ENCODE assay signal across 1 cellular context in the genomic region with DNA sequence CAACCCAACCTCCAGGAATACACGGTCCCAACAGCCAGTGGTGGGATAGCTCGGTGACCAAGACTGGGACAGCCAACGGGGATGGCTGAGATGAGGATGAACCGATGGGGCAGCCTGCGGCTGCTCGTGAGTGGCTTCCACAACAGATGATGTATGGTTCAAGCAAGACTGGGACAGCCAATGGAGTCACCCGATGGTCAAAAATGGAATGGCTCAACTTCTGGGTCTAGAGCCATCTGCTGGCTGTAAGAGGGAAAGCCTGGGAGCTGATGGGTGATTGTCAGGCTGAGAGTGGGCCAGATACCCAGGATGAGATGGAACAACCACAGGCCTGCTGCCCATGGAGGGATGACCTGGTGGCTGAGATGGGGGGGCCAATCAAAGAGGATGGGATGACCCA.
TF ChIP-seq lines count a peak whose summit lies in the region.

No MANE protein-coding gene starts in this region.

TF ChIP-seq in K562, 482 proteins besides CTCF, POLR2A, EP300 and RAD21 (continues in another document):
- TF ChIP-seq, protein P1, sequence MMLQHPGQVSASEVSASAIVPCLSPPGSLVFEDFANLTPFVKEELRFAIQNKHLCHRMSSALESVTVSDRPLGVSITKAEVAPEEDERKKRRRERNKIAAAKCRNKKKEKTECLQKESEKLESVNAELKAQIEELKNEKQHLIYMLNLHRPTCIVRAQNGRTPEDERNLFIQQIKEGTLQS (IDR thresholded peaks at IDR 0.05): no peak
- TF ChIP-seq, protein P1 (CRISPR knock-in tag; conservative IDR thresholded peaks at IDR 0.05): no peak
- no peak for TF ChIP-seq IRF1 (CRISPR knock-in tag; IDR thresholded peaks at IDR 0.05; ENCODE audit: borderline replicate concordance)
- TF ChIP-seq SLC30A9 (CRISPR knock-in tag; IDR thresholded peaks at IDR 0.05): no peak
- TF ChIP-seq EHMT2 (IDR thresholded peaks at IDR 0.05): peak; percentile 99
- TF ChIP-seq POLR2B (IDR thresholded peaks at IDR 0.05; ENCODE audit: low read depth, partially characterized antibody): no peak
- no peak for TF ChIP-seq ETV6 (IDR thresholded peaks at IDR 0.05; ENCODE audit: borderline replicate concordance in 1 of 2, low read depth in 2 of 2, low read length in 1 of 2)
- no peak for TF ChIP-seq ETV6 (CRISPR knock-in tag; IDR thresholded peaks at IDR 0.05; ENCODE audit: borderline replicate concordance)
- no peak for TF ChIP-seq HNRNPK (IDR thresholded peaks at IDR 0.05; ENCODE audit: low read depth, low read length, poor library complexity, severe bottlenecking)
- no peak for TF ChIP-seq PCBP1 (IDR thresholded peaks at IDR 0.05; ENCODE audit: low read depth, low read length, poor library complexity, severe bottlenecking)
- no peak for TF ChIP-seq GATAD2B (IDR thresholded peaks at IDR 0.05; ENCODE audit: borderline replicate concordance)
- no peak for TF ChIP-seq BCOR (IDR thresholded peaks at IDR 0.05)
- TF ChIP-seq, protein P2, sequence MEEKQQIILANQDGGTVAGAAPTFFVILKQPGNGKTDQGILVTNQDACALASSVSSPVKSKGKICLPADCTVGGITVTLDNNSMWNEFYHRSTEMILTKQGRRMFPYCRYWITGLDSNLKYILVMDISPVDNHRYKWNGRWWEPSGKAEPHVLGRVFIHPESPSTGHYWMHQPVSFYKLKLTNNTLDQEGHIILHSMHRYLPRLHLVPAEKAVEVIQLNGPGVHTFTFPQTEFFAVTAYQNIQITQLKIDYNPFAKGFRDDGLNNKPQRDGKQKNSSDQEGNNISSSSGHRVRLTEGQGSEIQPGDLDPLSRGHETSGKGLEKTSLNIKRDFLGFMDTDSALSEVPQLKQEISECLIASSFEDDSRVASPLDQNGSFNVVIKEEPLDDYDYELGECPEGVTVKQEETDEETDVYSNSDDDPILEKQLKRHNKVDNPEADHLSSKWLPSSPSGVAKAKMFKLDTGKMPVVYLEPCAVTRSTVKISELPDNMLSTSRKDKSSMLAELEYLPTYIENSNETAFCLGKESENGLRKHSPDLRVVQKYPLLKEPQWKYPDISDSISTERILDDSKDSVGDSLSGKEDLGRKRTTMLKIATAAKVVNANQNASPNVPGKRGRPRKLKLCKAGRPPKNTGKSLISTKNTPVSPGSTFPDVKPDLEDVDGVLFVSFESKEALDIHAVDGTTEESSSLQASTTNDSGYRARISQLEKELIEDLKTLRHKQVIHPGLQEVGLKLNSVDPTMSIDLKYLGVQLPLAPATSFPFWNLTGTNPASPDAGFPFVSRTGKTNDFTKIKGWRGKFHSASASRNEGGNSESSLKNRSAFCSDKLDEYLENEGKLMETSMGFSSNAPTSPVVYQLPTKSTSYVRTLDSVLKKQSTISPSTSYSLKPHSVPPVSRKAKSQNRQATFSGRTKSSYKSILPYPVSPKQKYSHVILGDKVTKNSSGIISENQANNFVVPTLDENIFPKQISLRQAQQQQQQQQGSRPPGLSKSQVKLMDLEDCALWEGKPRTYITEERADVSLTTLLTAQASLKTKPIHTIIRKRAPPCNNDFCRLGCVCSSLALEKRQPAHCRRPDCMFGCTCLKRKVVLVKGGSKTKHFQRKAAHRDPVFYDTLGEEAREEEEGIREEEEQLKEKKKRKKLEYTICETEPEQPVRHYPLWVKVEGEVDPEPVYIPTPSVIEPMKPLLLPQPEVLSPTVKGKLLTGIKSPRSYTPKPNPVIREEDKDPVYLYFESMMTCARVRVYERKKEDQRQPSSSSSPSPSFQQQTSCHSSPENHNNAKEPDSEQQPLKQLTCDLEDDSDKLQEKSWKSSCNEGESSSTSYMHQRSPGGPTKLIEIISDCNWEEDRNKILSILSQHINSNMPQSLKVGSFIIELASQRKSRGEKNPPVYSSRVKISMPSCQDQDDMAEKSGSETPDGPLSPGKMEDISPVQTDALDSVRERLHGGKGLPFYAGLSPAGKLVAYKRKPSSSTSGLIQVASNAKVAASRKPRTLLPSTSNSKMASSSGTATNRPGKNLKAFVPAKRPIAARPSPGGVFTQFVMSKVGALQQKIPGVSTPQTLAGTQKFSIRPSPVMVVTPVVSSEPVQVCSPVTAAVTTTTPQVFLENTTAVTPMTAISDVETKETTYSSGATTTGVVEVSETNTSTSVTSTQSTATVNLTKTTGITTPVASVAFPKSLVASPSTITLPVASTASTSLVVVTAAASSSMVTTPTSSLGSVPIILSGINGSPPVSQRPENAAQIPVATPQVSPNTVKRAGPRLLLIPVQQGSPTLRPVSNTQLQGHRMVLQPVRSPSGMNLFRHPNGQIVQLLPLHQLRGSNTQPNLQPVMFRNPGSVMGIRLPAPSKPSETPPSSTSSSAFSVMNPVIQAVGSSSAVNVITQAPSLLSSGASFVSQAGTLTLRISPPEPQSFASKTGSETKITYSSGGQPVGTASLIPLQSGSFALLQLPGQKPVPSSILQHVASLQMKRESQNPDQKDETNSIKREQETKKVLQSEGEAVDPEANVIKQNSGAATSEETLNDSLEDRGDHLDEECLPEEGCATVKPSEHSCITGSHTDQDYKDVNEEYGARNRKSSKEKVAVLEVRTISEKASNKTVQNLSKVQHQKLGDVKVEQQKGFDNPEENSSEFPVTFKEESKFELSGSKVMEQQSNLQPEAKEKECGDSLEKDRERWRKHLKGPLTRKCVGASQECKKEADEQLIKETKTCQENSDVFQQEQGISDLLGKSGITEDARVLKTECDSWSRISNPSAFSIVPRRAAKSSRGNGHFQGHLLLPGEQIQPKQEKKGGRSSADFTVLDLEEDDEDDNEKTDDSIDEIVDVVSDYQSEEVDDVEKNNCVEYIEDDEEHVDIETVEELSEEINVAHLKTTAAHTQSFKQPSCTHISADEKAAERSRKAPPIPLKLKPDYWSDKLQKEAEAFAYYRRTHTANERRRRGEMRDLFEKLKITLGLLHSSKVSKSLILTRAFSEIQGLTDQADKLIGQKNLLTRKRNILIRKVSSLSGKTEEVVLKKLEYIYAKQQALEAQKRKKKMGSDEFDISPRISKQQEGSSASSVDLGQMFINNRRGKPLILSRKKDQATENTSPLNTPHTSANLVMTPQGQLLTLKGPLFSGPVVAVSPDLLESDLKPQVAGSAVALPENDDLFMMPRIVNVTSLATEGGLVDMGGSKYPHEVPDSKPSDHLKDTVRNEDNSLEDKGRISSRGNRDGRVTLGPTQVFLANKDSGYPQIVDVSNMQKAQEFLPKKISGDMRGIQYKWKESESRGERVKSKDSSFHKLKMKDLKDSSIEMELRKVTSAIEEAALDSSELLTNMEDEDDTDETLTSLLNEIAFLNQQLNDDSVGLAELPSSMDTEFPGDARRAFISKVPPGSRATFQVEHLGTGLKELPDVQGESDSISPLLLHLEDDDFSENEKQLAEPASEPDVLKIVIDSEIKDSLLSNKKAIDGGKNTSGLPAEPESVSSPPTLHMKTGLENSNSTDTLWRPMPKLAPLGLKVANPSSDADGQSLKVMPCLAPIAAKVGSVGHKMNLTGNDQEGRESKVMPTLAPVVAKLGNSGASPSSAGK (IDR thresholded peaks at IDR 0.05): no peak
- 0 out of 2 replicates have a peak, but pooled peaks have one; percentile 58 for TF ChIP-seq ZNF197 (CRISPR knock-in tag; IDR thresholded peaks at IDR 0.05; ENCODE audit: low read depth)
- no peak for TF ChIP-seq RBM22 (IDR thresholded peaks at IDR 0.05; ENCODE audit: low read depth, low read length, poor library complexity, severe bottlenecking)
- TF ChIP-seq ARID3A (IDR thresholded peaks at IDR 0.05; ENCODE audit: borderline replicate concordance, low read depth, low read length): no peak
- TF ChIP-seq, protein P3, sequence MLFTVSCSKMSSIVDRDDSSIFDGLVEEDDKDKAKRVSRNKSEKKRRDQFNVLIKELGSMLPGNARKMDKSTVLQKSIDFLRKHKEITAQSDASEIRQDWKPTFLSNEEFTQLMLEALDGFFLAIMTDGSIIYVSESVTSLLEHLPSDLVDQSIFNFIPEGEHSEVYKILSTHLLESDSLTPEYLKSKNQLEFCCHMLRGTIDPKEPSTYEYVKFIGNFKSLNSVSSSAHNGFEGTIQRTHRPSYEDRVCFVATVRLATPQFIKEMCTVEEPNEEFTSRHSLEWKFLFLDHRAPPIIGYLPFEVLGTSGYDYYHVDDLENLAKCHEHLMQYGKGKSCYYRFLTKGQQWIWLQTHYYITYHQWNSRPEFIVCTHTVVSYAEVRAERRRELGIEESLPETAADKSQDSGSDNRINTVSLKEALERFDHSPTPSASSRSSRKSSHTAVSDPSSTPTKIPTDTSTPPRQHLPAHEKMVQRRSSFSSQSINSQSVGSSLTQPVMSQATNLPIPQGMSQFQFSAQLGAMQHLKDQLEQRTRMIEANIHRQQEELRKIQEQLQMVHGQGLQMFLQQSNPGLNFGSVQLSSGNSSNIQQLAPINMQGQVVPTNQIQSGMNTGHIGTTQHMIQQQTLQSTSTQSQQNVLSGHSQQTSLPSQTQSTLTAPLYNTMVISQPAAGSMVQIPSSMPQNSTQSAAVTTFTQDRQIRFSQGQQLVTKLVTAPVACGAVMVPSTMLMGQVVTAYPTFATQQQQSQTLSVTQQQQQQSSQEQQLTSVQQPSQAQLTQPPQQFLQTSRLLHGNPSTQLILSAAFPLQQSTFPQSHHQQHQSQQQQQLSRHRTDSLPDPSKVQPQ (CRISPR knock-in tag; IDR thresholded peaks at IDR 0.05; ENCODE audit: borderline replicate concordance): no peak
- no peak for TF ChIP-seq TAF7 (tag; IDR thresholded peaks at IDR 0.05)
- 0 out of 2 replicates have a peak, but pooled peaks have one; percentile 38 for TF ChIP-seq ZNF175 (CRISPR knock-in tag; IDR thresholded peaks at IDR 0.05; ENCODE audit: low read depth)
- TF ChIP-seq PKNOX1 (IDR thresholded peaks at IDR 0.05): peak; percentile 26; the same call in 1 of the 2 replicates
- no peak for TF ChIP-seq CBFA2T2 (conservative IDR thresholded peaks at IDR 0.05)
- TF ChIP-seq CREB3 (tag; conservative IDR thresholded peaks at IDR 0.05; ENCODE audit: low read depth): peak; percentile 37; the same call in 1 of the 2 replicates
- TF ChIP-seq CBX3 (IDR thresholded peaks at IDR 0.05; ENCODE audit: borderline replicate concordance in 1 of 2, low read length in 2 of 2): peak in 1 of 2 experiments; percentile 54; a peak in 1 of 3 replicates
- TF ChIP-seq, protein P4, sequence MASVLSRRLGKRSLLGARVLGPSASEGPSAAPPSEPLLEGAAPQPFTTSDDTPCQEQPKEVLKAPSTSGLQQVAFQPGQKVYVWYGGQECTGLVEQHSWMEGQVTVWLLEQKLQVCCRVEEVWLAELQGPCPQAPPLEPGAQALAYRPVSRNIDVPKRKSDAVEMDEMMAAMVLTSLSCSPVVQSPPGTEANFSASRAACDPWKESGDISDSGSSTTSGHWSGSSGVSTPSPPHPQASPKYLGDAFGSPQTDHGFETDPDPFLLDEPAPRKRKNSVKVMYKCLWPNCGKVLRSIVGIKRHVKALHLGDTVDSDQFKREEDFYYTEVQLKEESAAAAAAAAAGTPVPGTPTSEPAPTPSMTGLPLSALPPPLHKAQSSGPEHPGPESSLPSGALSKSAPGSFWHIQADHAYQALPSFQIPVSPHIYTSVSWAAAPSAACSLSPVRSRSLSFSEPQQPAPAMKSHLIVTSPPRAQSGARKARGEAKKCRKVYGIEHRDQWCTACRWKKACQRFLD (CRISPR knock-in tag; IDR thresholded peaks at IDR 0.05): peak; percentile 42; the same call in 1 of the 2 replicates
- TF ChIP-seq PHF8 (IDR thresholded peaks at IDR 0.05; ENCODE audit: borderline replicate concordance, low read length): no peak
- TF ChIP-seq SNIP1 (IDR thresholded peaks at IDR 0.05; ENCODE audit: low read depth): no peak
- no peak for TF ChIP-seq BDP1 (IDR thresholded peaks at IDR 0.05; ENCODE audit: insufficient read depth, insufficient read length)
- TF ChIP-seq DMBX1 (CRISPR knock-in tag; IDR thresholded peaks at IDR 0.05; ENCODE audit: borderline replicate concordance): peak; percentile 80; the same call in 1 of the 2 replicates
